8 cellular contexts compared by ENCODE assay signal in the genomic region with DNA sequence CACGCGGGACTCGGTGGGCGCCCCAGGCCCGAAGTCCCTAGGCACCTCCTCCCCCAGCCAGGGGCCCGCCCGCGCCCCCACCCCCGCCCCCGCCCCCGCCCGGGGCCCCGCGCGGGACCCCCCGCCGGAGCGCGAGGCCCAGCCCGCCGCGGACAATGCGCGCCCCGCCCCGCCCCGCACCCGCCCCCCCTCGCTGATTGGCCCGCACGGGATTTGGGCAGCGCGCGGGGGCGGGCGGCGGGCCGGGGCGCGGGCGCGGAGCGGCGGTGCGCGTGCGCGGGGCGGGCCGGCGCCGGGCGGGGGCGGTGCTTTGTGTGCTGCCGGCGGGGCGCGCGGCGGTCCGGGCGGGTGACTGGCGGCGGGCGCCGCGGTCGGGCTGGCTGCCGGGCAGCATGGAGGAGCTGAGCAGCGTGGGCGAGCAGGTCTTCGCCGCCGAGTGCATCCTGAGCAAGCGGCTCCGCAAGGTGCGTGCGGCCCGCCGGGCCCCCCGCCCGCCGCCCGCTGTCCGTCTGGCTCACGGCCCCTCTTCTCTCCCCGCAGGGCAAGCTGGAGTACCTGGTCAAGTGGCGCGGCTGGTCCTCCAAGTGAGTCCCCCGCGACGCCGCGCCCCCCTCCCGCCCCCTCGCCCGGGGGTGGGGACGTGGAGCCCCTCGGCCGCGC. TPM values are rescaled to one million over a fixed set of nuclear protein-coding genes. Genes with fewer than 3 reads are reported as not detected.
A peak's percentile ranks its signal among the peaks of the same experiment; 100 is the strongest.
DNase-seq lines count a peak whose midpoint lies in the region; ATAC-seq and TF ChIP-seq lines count a peak whose summit lies in the region.

TSS of gene CBX2 (plus strand) at position 305 of the 660 bp plus-strand sequence. CDS start at position 393, 88 bp downstream.

- DNase-seq in CD4-positive, alpha-beta memory T cell, result peak; percentile 65 to 79 (median 75)
- DNase-seq in Kasumi-1 (lab: John Stamatoyannopoulos, UW) (peak; percentile 78 to 80), SW480 (ENCODE audit: low spot score) (peak; percentile 65), left cardiac atrium (peak; percentile 81), progenitor cell of endocrine pancreas (ENCODE audit: low spot score, unreplicated experiment) (peak; percentile 73), upper lobe of right lung (peak; percentile 90)
- DNase-seq in activated naive CD8-positive, alpha-beta T cell treated with anti-CD3 and anti-CD28 coated beads, Interleukin-2, amount 10 ng/mL, durations not matched to agents 7 days and 5 days, result peak; percentile 92

- H3K36me3 ChIP-seq in CD4-positive, alpha-beta memory T cell (ENCODE audit: insufficient read depth, low read length), result no peaks in the 10 kb centered on the region
- H3K36me3 ChIP-seq in upper lobe of right lung, result no peaks in the 10 kb centered on the region

- CTCF ChIA-PET in CD4-positive, alpha-beta memory T cell (lab: Charles Lee; ENCODE audit: partially characterized antibody), result interaction anchor here (2.5 to 2.6 kb wide), 2 partner anchors 12 to 32 kb away, joined by 8 read pairs; no protein-coding TSS in a partner anchor

- intact Hi-C loops in CD4-positive, alpha-beta memory T cell (cut with micrococcal nuclease), result loop anchor here (2.0 kb wide), 1 partner anchor 19 kb away; the partner anchor contains the start of gene CBX8
- intact Hi-C loops in left cardiac atrium (cut with DNase I), result no loop called here
- intact Hi-C loops in upper lobe of right lung (cut with DNase I), result no loop called here

- peak within 1 kb of the TSS in 1 of 2 donors; percentile 43 for H3K4me3 ChIP-seq in CD4-positive, alpha-beta memory T cell (ENCODE audit: low read length in 2 of 2)
- peak within 1 kb of the TSS; percentile 60 for H3K4me3 ChIP-seq in upper lobe of right lung

- no peaks in the 10 kb centered on the region for H3K9me3 ChIP-seq in CD4-positive, alpha-beta memory T cell (ENCODE audit: control insufficient read depth in 1 of 2, low read length in 2 of 2)
- no peaks in the 10 kb centered on the region for H3K9me3 ChIP-seq in upper lobe of right lung

- peaks cover 20% of the 10 kb centered on the region for H3K27me3 ChIP-seq in CD4-positive, alpha-beta memory T cell (ENCODE audit: insufficient read depth, low read length)
- peaks cover 64% of the 10 kb centered on the region for H3K27me3 ChIP-seq in upper lobe of right lung

- H3K4me1 Mint-ChIP-seq in CD4-positive, alpha-beta memory T cell, result peaks cover 2 to 12% (median 10%) of the 10 kb centered on the region in 4 donors
- H3K4me1 Mint-ChIP-seq in activated naive CD8-positive, alpha-beta T cell treated with anti-CD3 and anti-CD28 coated beads, Interleukin-2, amount 10 ng/mL, durations not matched to agents 7 days and 5 days, result peaks cover 32% of the 10 kb centered on the region
- H3K4me1 Mint-ChIP-seq in progenitor cell of endocrine pancreas (ENCODE audit: low read depth), result peaks cover 56% of the 10 kb centered on the region

- peak within 1 kb of the TSS; percentile 79 to 85 (median 80) for H3K4me3 Mint-ChIP-seq in CD4-positive, alpha-beta memory T cell
- peak within 1 kb of the TSS; percentile 93 for H3K4me3 Mint-ChIP-seq in activated naive CD8-positive, alpha-beta T cell treated with anti-CD3 and anti-CD28 coated beads, Interleukin-2, amount 10 ng/mL, durations not matched to agents 7 days and 5 days
- peak within 1 kb of the TSS; percentile 88 for H3K4me3 Mint-ChIP-seq in progenitor cell of endocrine pancreas (ENCODE audit: low read depth)

- POLR2A ChIA-PET in CD4-positive, alpha-beta memory T cell (lab: Charles Lee; ENCODE audit: partially characterized antibody), result interaction anchor here (0.8 to 3.3 kb wide), 4 partner anchors 18 to 63 kb away, joined by 3 to 19 read pairs (median 3); partner anchors contain the start of genes CBX4 and CBX8
- POLR2A ChIA-PET in activated naive CD8-positive, alpha-beta T cell treated with anti-CD3 and anti-CD28 coated beads, Interleukin-2, amount 10 ng/mL, durations not matched to agents 7 days and 5 days (lab: Charles Lee), result interaction anchor here (1.1 to 3.7 kb wide), 2 partner anchors 19 to 58 kb away, joined by 3 to 17 read pairs; partner anchors contain the start of gene CBX8

- TF ChIP-seq CTCF in progenitor cell of endocrine pancreas (IDR thresholded peaks at IDR 0.05; ENCODE audit: unreplicated experiment), result no peak
- TF ChIP-seq CTCF in upper lobe of right lung (IDR thresholded peaks at IDR 0.05), result no peak

- peaks cover 0 to 4% (median 0%) of the 10 kb centered on the region in 8 donors for H3K9me3 Mint-ChIP-seq in CD4-positive, alpha-beta memory T cell
- H3K9me3 Mint-ChIP-seq in activated naive CD8-positive, alpha-beta T cell treated with anti-CD3 and anti-CD28 coated beads, Interleukin-2, amount 10 ng/mL, durations not matched to agents 7 days and 5 days, result no peaks in the 10 kb centered on the region
- H3K9me3 Mint-ChIP-seq in progenitor cell of endocrine pancreas (ENCODE audit: low read depth), result no peaks in the 10 kb centered on the region

- H3K27ac ChIP-seq in CD4-positive, alpha-beta memory T cell (ENCODE audit: low read depth, low read length), result no peak within 1 kb of the TSS
- H3K27ac ChIP-seq in upper lobe of right lung, result peak within 1 kb of the TSS; percentile 63

- ATAC-seq in GM21360 (IDR thresholded peaks at IDR 0.05; ENCODE audit: unreplicated experiment) (peak; percentile 62), left cardiac atrium (peak; percentile 79 to 92), upper lobe of right lung (peak; percentile 87)
- ATAC-seq in activated naive CD8-positive, alpha-beta T cell treated with anti-CD3 and anti-CD28 coated beads, Interleukin-2, amount 10 ng/mL, durations not matched to agents 7 days and 5 days (ENCODE audit: low read depth), result peak; percentile 82

- peak within 1 kb of the TSS in 6 of 7 donors; percentile 15 to 82 (median 57) for H3K27ac Mint-ChIP-seq in CD4-positive, alpha-beta memory T cell
- peak within 1 kb of the TSS; percentile 78 for H3K27ac Mint-ChIP-seq in activated naive CD8-positive, alpha-beta T cell treated with anti-CD3 and anti-CD28 coated beads, Interleukin-2, amount 10 ng/mL, durations not matched to agents 7 days and 5 days
- H3K27ac Mint-ChIP-seq in progenitor cell of endocrine pancreas, result peak within 1 kb of the TSS; percentile 96

- H3K27me3 Mint-ChIP-seq in CD4-positive, alpha-beta memory T cell, result peaks cover 48 to 60% of the 10 kb centered on the region in 2 donors
- peaks cover 48% of the 10 kb centered on the region for H3K27me3 Mint-ChIP-seq in activated naive CD8-positive, alpha-beta T cell treated with anti-CD3 and anti-CD28 coated beads, Interleukin-2, amount 10 ng/mL, durations not matched to agents 7 days and 5 days
- no peaks in the 10 kb centered on the region for H3K27me3 Mint-ChIP-seq in progenitor cell of endocrine pancreas

- no peaks in the 10 kb centered on the region for H3K36me3 Mint-ChIP-seq in CD4-positive, alpha-beta memory T cell
- peaks cover 4% of the 10 kb centered on the region for H3K36me3 Mint-ChIP-seq in activated naive CD8-positive, alpha-beta T cell treated with anti-CD3 and anti-CD28 coated beads, Interleukin-2, amount 10 ng/mL, durations not matched to agents 7 days and 5 days
- peaks cover 26% of the 10 kb centered on the region for H3K36me3 Mint-ChIP-seq in progenitor cell of endocrine pancreas (ENCODE audit: insufficient read depth)

- H3K4me1 ChIP-seq in CD4-positive, alpha-beta memory T cell (ENCODE audit: insufficient read depth, low read length), result peaks cover 20% of the 10 kb centered on the region
- peaks cover 11% of the 10 kb centered on the region for H3K4me1 ChIP-seq in upper lobe of right lung

RNA-seq across cellular contexts. Expression of gene CBX2, which starts in this region (rescaled TPM):
- under 1 TPM; 0.06 to 0.44 TPM for total RNA-seq in CD4-positive, alpha-beta memory T cell
- not detected for polyA plus RNA-seq in CD4-positive, alpha-beta memory T cell
- 1 to 10 TPM; 9.2 to 9.6 TPM for total RNA-seq in activated naive CD8-positive, alpha-beta T cell treated with anti-CD3 and anti-CD28 coated beads, Interleukin-2, amount 10 ng/mL, durations not matched to agents 7 days and 5 days
- total RNA-seq in left cardiac atrium (1 to 10 TPM; 3.1 to 3.5 TPM), progenitor cell of endocrine pancreas (106 and 111 TPM in 2 replicates), upper lobe of right lung (3.4 TPM)

Comparison
In these comparisons a context has a peak if more than half of its experiments do, and no peak if none do; other contexts are left out.
1. RNA of gene CBX2 (total RNA-seq): 106 to 111 TPM in progenitor cell of endocrine pancreas; 9.2 to 9.6 TPM in activated naive CD8-positive, alpha-beta T cell treated with anti-CD3 and anti-CD28 coated beads, Interleukin-2, amount 10 ng/mL, durations not matched to agents 7 days and 5 days, 3.1 to 3.5 TPM in left cardiac atrium, 3.4 TPM in upper lobe of right lung (single experiment) and 0.06 to 0.44 TPM in CD4-positive, alpha-beta memory T cell; every median in the first group is over 10 times any median in the second.
2. Peak in DNase-seq in CD4-positive, alpha-beta memory T cell; RNA of the gene not detected or under 1 TPM.
3. Peak in every context shown above with its lines, with median percentiles within 50 percentile points of each other: DNase-seq, H3K27ac Mint-ChIP-seq, H3K4me3 Mint-ChIP-seq and ATAC-seq.